Comparison of ENCODE assay signal across 9 cellular contexts in the genomic region with DNA sequence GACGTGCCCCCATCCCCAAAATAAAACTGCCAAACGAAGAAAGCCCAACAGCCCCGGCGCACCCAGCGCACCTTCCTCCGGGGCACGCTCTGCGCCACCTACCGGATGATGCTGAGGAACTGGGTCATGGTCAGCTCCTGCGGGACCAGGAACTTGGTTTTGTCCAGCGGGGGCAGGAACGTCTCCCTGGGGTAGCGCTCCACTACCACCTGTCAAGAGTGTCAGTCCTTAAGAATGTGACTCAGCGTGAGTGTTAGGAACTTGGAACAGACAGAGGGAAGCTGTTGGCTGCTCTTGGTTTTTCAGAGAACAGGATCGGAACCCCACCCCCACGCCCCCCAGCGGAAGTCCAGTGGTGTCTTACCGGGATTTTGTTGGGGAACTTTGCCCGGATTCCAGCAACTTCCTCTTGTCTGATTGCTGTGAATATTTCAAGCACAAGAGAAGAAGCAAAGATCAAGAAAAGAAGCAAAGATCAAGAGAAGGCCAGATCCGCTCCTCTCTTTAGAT. TPM values are rescaled to one million over a fixed set of nuclear protein-coding genes. Genes with fewer than 3 reads are reported as not detected.
A peak's percentile ranks its signal among the peaks of the same experiment; 100 is the strongest.
DNase-seq lines count a peak whose midpoint lies in the region; ATAC-seq, FAIRE-seq and TF ChIP-seq lines count a peak whose summit lies in the region.
"Had no signal": no experiment of that assay in that cellular context is flagged by ENCODE, and none has a peak within 500 bp of the region (broad histone marks: within the 10 kb centered on the region; RNA-seq: fewer than 3 reads in every experiment).

No MANE protein-coding gene starts in this region.

- H3K4me3 ChIP-seq in GM06990 (replicated peaks; ENCODE audit: low read depth, low read length): peak overlapping the region; percentile 43
- H3K4me3 ChIP-seq in HAP-1: peak overlapping the region; percentile 6; the same call in 1 of the 2 replicates
- H3K4me3 ChIP-seq in NB4 (ENCODE audit: low read depth, low read length): no peak overlapping the region
- H3K4me3 ChIP-seq in lung: no peak overlapping the region

- H3K27me3 ChIP-seq in GM06990 (replicated peaks; ENCODE audit: control insufficient read depth, insufficient read depth, low read length) (no peaks in the 10 kb centered on the region; the same call in 1 of the 2 replicates), HAP-1 (ENCODE audit: low read depth) (no peaks in the 10 kb centered on the region), lung (ENCODE audit: control insufficient read depth, insufficient read depth) (no peaks in the 10 kb centered on the region)

- FAIRE-seq in GM12891 (lab: Jason Lieb, UNC): no peak

- H3K36me3 ChIP-seq in GM06990 (ENCODE audit: control insufficient read depth, insufficient read depth, low read length): no peaks in the 10 kb centered on the region
- H3K36me3 ChIP-seq in HAP-1 (replicated peaks): no peaks in the 10 kb centered on the region
- no peaks in the 10 kb centered on the region for H3K36me3 ChIP-seq in lung (ENCODE audit: control insufficient read depth in 2 of 2, insufficient read depth in 2 of 2, low read length in 2 of 2)

- TF ChIP-seq CTCF in GM06990 (IDR thresholded peaks at IDR 0.05; ENCODE audit: insufficient read depth, low read length, poor library complexity, severe bottlenecking) (peak; percentile 90), NB4 (IDR thresholded peaks at IDR 0.05; ENCODE audit: low read depth, low read length) (peak; percentile 51), lung (IDR thresholded peaks at IDR 0.05; ENCODE audit: control extremely low read depth, extremely low read depth) (peak; percentile 29)

- no peak for TF ChIP-seq POLR2A in NB4 (IDR thresholded peaks at IDR 0.05; ENCODE audit: extremely low read depth, insufficient read length)
- TF ChIP-seq POLR2A in GM12891 (IDR thresholded peaks at IDR 0.05; ENCODE audit: low read depth, low read length): no peak

- in situ Hi-C loops in HAP-1 (cut with MboI; ENCODE audit: low sequenced_read_pairs): loop anchor here (25.0 kb wide), 1 partner anchor 461 kb away; the partner anchor contains the start of gene KMO

- H3K9me3 ChIP-seq in HAP-1 (no peaks in the 10 kb centered on the region), lung (ENCODE audit: control insufficient read depth in 2 of 2, insufficient read depth in 1 of 2, low read length in 1 of 2) (no peaks in the 10 kb centered on the region)

- peak; percentile 78 for ATAC-seq in lung (ENCODE audit: insufficient read depth, low FRiP score)

- H3K4me1 ChIP-seq in HAP-1: peaks cover 4% of the 10 kb centered on the region
- no peaks in the 10 kb centered on the region for H3K4me1 ChIP-seq in lung (ENCODE audit: control insufficient read depth in 2 of 2, insufficient read depth in 2 of 2, low read length in 2 of 2)

- H3K27ac ChIP-seq in lung (ENCODE audit: low read depth in 1 of 2, low read length in 1 of 2): peak overlapping the region in 1 of 2 donors; percentile 24

- 8 to 9% methylated on average over 20 of the region's 20 CpGs for WGBS in lung, 2 donors

- DNase-seq in GM06990 (ENCODE audit: extremely low read depth, insufficient read length) (peak; percentile 58), HAP-1 (ENCODE audit: low spot score in 2 of 2) (peak; percentile 53 to 85), NB4 (ENCODE audit: low read depth) (peak; percentile 63), ecto neural progenitor cell (ENCODE audit: low spot score) (peak; percentile 77), lung (ENCODE audit: low spot score) (peak; percentile 72), GM12891 (ENCODE audit: insufficient read length, low spot score) (no peak)
- DNase-seq in activated CD4-positive, alpha-beta T cell treated with anti-CD3 and anti-CD28 coated beads, Interleukin-2, amount 50 U/mL, for 4 hours: peak; percentile 23 to 29
- DNase-seq in stimulated activated CD4-positive, alpha-beta T cell treated with anti-CD3 and anti-CD28 coated beads, TNF-alpha, amount 100 ng/mL, for 4 hours (ENCODE audit: low read depth in 3 of 3): peak; percentile 8 to 20 (median 12)

TF ChIP-seq in GM12891, 5 proteins besides CTCF, POLR2A, EP300 and RAD21:
- no peak for TF ChIP-seq PAX5 (IDR thresholded peaks at IDR 0.05; ENCODE audit: insufficient read depth, low read length, severe bottlenecking)
- TF ChIP-seq POU2F2 (IDR thresholded peaks at IDR 0.05; ENCODE audit: low read depth, low read length): no peak
- no peak for TF ChIP-seq TAF1 (IDR thresholded peaks at IDR 0.05; ENCODE audit: low read depth, low read length)
- no peak for TF ChIP-seq POLR2AphosphoS5 (IDR thresholded peaks at IDR 0.05; ENCODE audit: low read depth, low read length)
- no peak; the same call in 1 of the 2 replicates for TF ChIP-seq SPI1 (IDR thresholded peaks at IDR 0.05; ENCODE audit: low read depth, low read length)

RNA-seq across cellular contexts. Expression of gene MAP1LC3C, which starts 0.4 kb away (rescaled TPM):
- 1 to 10 TPM in 1 of 2 donors, under 1 TPM in 1; 0.61 to 3.5 TPM for total RNA-seq in lung
- under 1 TPM; 0.29 to 0.53 TPM for polyA plus RNA-seq in lung
- polyA plus RNA-seq in GM12891 (2012; ENCODE audit: low read depth, missing spikeins): not detected

RNA-seq across cellular contexts. Expression of gene BECN2, which starts 40.9 kb away (rescaled TPM):
- not detected for total RNA-seq in lung
- not detected for polyA plus RNA-seq in lung
- polyA plus RNA-seq in GM12891 (2012; ENCODE audit: low read depth, missing spikeins): not detected
- polyA plus RNA-seq: esophagus had no signal

Comparison
In these comparisons a context has a peak if more than half of its experiments do, and no peak if none do; other contexts are left out.
1. H3K4me3 ChIP-seq: peak in GM06990 (single experiment) and HAP-1 (single experiment); none in NB4 (single experiment) and lung (single experiment).
2. CTCF ChIP-seq: peak in every context shown above with its lines; median percentile 90 in GM06990; 51 in NB4; 29 in lung.